Comparison of ENCODE assay signal across 20 cellular contexts in the genomic region with DNA sequence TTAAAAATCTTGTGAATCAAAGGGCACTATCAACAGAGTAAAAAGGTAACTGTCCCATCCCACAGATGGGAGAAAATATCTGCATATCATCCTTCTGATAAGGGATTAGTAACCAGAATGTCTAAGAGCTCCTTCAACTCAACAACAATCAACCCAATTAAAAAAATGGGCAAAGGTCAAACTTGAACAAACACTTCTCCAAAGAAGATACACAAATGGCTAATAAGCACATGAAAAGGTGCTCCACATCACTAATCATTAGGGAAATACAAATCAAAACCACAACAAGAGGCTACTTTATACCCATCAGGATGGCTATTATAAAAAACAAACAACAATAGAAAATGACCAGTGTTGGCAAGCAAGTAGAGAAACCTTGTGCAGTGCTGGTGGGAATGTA.
"Had no signal": no experiment of that assay in that cellular context is flagged by ENCODE, and none has a peak within 500 bp of the region (broad histone marks: within the 10 kb centered on the region; RNA-seq: fewer than 3 reads in every experiment).

No MANE protein-coding gene starts in this region.

- H3K9me3 Mint-ChIP-seq: activated B cell treated with CpG ODN at 0.5 μM for 24 hours; activated CD4-positive, alpha-beta memory T cell treated with anti-CD3 and anti-CD28 coated beads for 36 hours; activated naive CD8-positive, alpha-beta T cell treated with anti-CD3 and anti-CD28 coated beads for 36 hours; brain; nephron had no signal

- H3K4me3 Mint-ChIP-seq: activated B cell treated with CpG ODN at 0.5 μM for 24 hours; activated CD4-positive, alpha-beta memory T cell treated with anti-CD3 and anti-CD28 coated beads for 36 hours; activated naive CD8-positive, alpha-beta T cell treated with anti-CD3 and anti-CD28 coated beads for 36 hours; brain; nephron had no signal

- H3K27ac ChIP-seq: left lung, thyroid gland had no signal

- H3K4me1 Mint-ChIP-seq: brain, nephron had no signal

- H3K27ac Mint-ChIP-seq: activated B cell treated with CpG ODN at 0.5 μM for 24 hours; activated CD4-positive, alpha-beta memory T cell treated with anti-CD3 and anti-CD28 coated beads for 36 hours; activated naive CD8-positive, alpha-beta T cell treated with anti-CD3 and anti-CD28 coated beads for 36 hours; nephron had no signal

- DNase-seq: activated B cell treated with CpG ODN at 0.5 μM for 24 hours; activated CD4-positive, alpha-beta memory T cell treated with anti-CD3 and anti-CD28 coated beads for 36 hours; activated CD4-positive, alpha-beta T cell treated with anti-CD3 and anti-CD28 coated beads for 4 hours; activated naive CD4-positive, alpha-beta T cell; activated naive CD8-positive, alpha-beta T cell treated with anti-CD3 and anti-CD28 coated beads for 36 hours; activated T-cell treated with anti-CD3 and anti-CD28 coated beads for 4 hours; amygdala; central memory CD4-positive, alpha-beta T cell; erythroblast; foreskin melanocyte; kidney; left lung; midbrain; stimulated activated CD4-positive, alpha-beta T cell treated with anti-CD3 and anti-CD28 coated beads, Interleukin-12 subunit alpha, Interleukin-12 subunit beta, amount 100 ng/mL, for 4 hours; stimulated activated CD4-positive, alpha-beta T cell treated with anti-CD3 and anti-CD28 coated beads, Interleukin-1b, Interleukin-23, amount 100 ng/mL, for 48 hours; stimulated activated CD8-positive, alpha-beta memory T cell treated with anti-CD3 and anti-CD28 coated beads, Interleukin-4, amount 100 ng/mL, for 48 hours; stimulated activated naive CD4-positive, alpha-beta T cell; thyroid gland had no signal

- ATAC-seq: left lung had no signal

- H3K27me3 Mint-ChIP-seq: activated B cell treated with CpG ODN at 0.5 μM for 24 hours; activated CD4-positive, alpha-beta memory T cell treated with anti-CD3 and anti-CD28 coated beads for 36 hours; activated naive CD8-positive, alpha-beta T cell treated with anti-CD3 and anti-CD28 coated beads for 36 hours; brain had no signal
